In genomic region chr1:166785987-166786386, GRCh38 we compare ENCODE assay signal across 21 cellular contexts. TPM values are rescaled to one million over a fixed set of nuclear protein-coding genes. Genes with fewer than 3 reads are reported as not detected.
DNase-seq lines count a peak whose midpoint lies in the region; ATAC-seq and TF ChIP-seq lines count a peak whose summit lies in the region.
"Had no signal": no experiment of that assay in that cellular context is flagged by ENCODE, and none has a peak within 500 bp of the region (broad histone marks: within the 10 kb centered on the region; RNA-seq: fewer than 3 reads in every experiment).

No MANE protein-coding gene starts in this region.

- H2AFZ ChIP-seq in Loucy (ENCODE audit: low read length), result no peak overlapping the region

- no peaks in the 10 kb centered on the region for H3K9me2 ChIP-seq in Loucy (replicated peaks; ENCODE audit: low read depth, low read length)

- no peaks in the 10 kb centered on the region for H4K20me1 ChIP-seq in Loucy (ENCODE audit: insufficient read depth, low read length, poor library complexity, severe bottlenecking)

- no peaks in the 10 kb centered on the region for H3K36me3 ChIP-seq in Loucy (ENCODE audit: insufficient read depth, low read length)
- H3K36me3 ChIP-seq in endodermal cell (ENCODE audit: control insufficient read depth, insufficient read depth, low read length), result no peaks in the 10 kb centered on the region
- no peaks in the 10 kb centered on the region for H3K36me3 ChIP-seq in BE2C
- H3K36me3 ChIP-seq in CD8-positive, alpha-beta memory T cell (ENCODE audit: insufficient read depth, low read length), result no peaks in the 10 kb centered on the region
- H3K36me3 ChIP-seq: cardiac muscle cell, lower lobe of right lung, thoracic aorta had no signal

- H3K27me3 ChIP-seq in Loucy (ENCODE audit: insufficient read depth, low read length, poor library complexity, severe bottlenecking) (no peaks in the 10 kb centered on the region), endodermal cell (ENCODE audit: control insufficient read depth, insufficient read depth, low read length, poor library complexity, severe bottlenecking) (no peaks in the 10 kb centered on the region), BE2C (no peaks in the 10 kb centered on the region)
- peaks cover 4% of the 10 kb centered on the region for H3K27me3 ChIP-seq in CD8-positive, alpha-beta memory T cell (ENCODE audit: insufficient read depth, low read length, poor library complexity, severe bottlenecking)
- H3K27me3 ChIP-seq: cardiac muscle cell had no signal

- H3K9me3 ChIP-seq in Loucy (ENCODE audit: insufficient read depth, low read depth, low read length) (no peaks in the 10 kb centered on the region), endodermal cell (ENCODE audit: control insufficient read depth, low read length) (no peaks in the 10 kb centered on the region), BE2C (no peaks in the 10 kb centered on the region)
- H3K9me3 ChIP-seq in CD8-positive, alpha-beta memory T cell (ENCODE audit: low read length), result no peaks in the 10 kb centered on the region
- H3K9me3 ChIP-seq: lower lobe of right lung, thoracic aorta had no signal

- H3F3A ChIP-seq in Loucy (ENCODE audit: low read depth), result no peaks in the 10 kb centered on the region

- CTCF ChIA-PET in CD8-positive, alpha-beta memory T cell (lab: Charles Lee), result no interaction called here

- H3K9me3 Mint-ChIP-seq in endodermal cell, result no peaks in the 10 kb centered on the region
- peaks cover 0 to 5% (median 0%) of the 10 kb centered on the region in 5 donors for H3K9me3 Mint-ChIP-seq in CD8-positive, alpha-beta memory T cell
- H3K9me3 Mint-ChIP-seq: activated naive CD4-positive, alpha-beta T cell treated with anti-CD3 and anti-CD28 coated beads, Interleukin-2, amount 50 U/mL, for 24 hours; activated T-helper 1 cell treated with anti-CD3 and anti-CD28 coated beads, Interleukin-12 subunit alpha, Interleukin-12 subunit beta, Interleukin-2, Interleukin-4 antibody, amounts not matched to agents 30 ng/mL and 10 ng/mL and 1 ng/mL, durations not matched to agents 14 hours and 24 hours and 36 hours; dendritic cell treated with granulocyte-macrophage colony-stimulating factor and Interleukin-4, amounts not matched to agents 40 ng/mL and 50 ng/mL, for 4 days had no signal

- no peak for ATAC-seq in omental fat pad (ENCODE audit: low FRiP score)
- ATAC-seq: sciatic nerve; stimulated activated naive CD8-positive, alpha-beta T cell treated with anti-CD3 and anti-CD28 coated beads, Interleukin-15, Interleukin-2, amounts not matched to agents 100 U/mL and 50 U/mL, for 24 hours had no signal

- 0 out of 2 replicates have a peak, but pooled peaks have one; percentile 3 for TF ChIP-seq CTCF in GM12874 (IDR thresholded peaks at IDR 0.05; ENCODE audit: insufficient read depth, low read depth, low read length)
- TF ChIP-seq CTCF in Loucy (conservative IDR thresholded peaks at IDR 0.05; ENCODE audit: low read length), result peak; percentile 46
- peak; percentile 56 for TF ChIP-seq CTCF in endodermal cell (conservative IDR thresholded peaks at IDR 0.05)
- no peak for TF ChIP-seq CTCF in BE2C (IDR thresholded peaks at IDR 0.05; ENCODE audit: low read depth, low read length)
- no peak for TF ChIP-seq CTCF in omental fat pad (IDR thresholded peaks at IDR 0.05)

- POLR2A ChIA-PET in CD8-positive, alpha-beta memory T cell (lab: Charles Lee), result no interaction called here

- H3K27ac ChIP-seq in endodermal cell (ENCODE audit: low read depth, low read length), result no peak overlapping the region
- no peak overlapping the region for H3K27ac ChIP-seq in CD8-positive, alpha-beta memory T cell (ENCODE audit: low read depth, low read length)
- H3K27ac ChIP-seq: cardiac muscle cell, lower lobe of right lung, thoracic aorta had no signal

- no peak overlapping the region for H3K9ac ChIP-seq in Loucy (ENCODE audit: low read depth, low read length, poor library complexity, severe bottlenecking)
- H3K9ac ChIP-seq in endodermal cell (ENCODE audit: extremely low read depth, low read length, poor library complexity, severe bottlenecking), result no peak overlapping the region

- H3K4me1 ChIP-seq in Loucy (ENCODE audit: insufficient read depth, low read length, poor library complexity, severe bottlenecking) (no peaks in the 10 kb centered on the region), endodermal cell (ENCODE audit: control insufficient read depth, insufficient read depth, low read length) (no peaks in the 10 kb centered on the region), BE2C (no peaks in the 10 kb centered on the region)
- H3K4me1 ChIP-seq in CD8-positive, alpha-beta memory T cell (ENCODE audit: insufficient read depth, low read length), result no peaks in the 10 kb centered on the region
- H3K4me1 ChIP-seq: lower lobe of right lung had no signal

- WGBS in endodermal cell (ENCODE audit: insufficient coverage in 1 of 2, insufficient read length in 1 of 2), 2 experiments, result 95 to 100% methylated on average over 1 of the region's 1 CpG

- H3K4me2 ChIP-seq in Loucy (ENCODE audit: low read depth, low read length, poor library complexity, severe bottlenecking), result no peak overlapping the region

- no peaks in the 10 kb centered on the region for H3K79me2 ChIP-seq in Loucy (ENCODE audit: insufficient read depth, low read length)

- H3K4me3 Mint-ChIP-seq in endodermal cell, result no peak overlapping the region
- no peak overlapping the region for H3K4me3 Mint-ChIP-seq in CD8-positive, alpha-beta memory T cell
- H3K4me3 Mint-ChIP-seq: activated naive CD4-positive, alpha-beta T cell treated with anti-CD3 and anti-CD28 coated beads, Interleukin-2, amount 50 U/mL, for 24 hours; activated T-helper 1 cell treated with anti-CD3 and anti-CD28 coated beads, Interleukin-12 subunit alpha, Interleukin-12 subunit beta, Interleukin-2, Interleukin-4 antibody, amounts not matched to agents 30 ng/mL and 10 ng/mL and 1 ng/mL, durations not matched to agents 14 hours and 24 hours and 36 hours; dendritic cell treated with granulocyte-macrophage colony-stimulating factor and Interleukin-4, amounts not matched to agents 40 ng/mL and 50 ng/mL, for 4 days had no signal

- H3K27me3 Mint-ChIP-seq in endodermal cell (ENCODE audit: insufficient read depth), result peaks cover 6% of the 10 kb centered on the region
- H3K27me3 Mint-ChIP-seq in CD8-positive, alpha-beta memory T cell, result peaks cover 21 to 52% of the 10 kb centered on the region in 2 donors

- H3K27ac Mint-ChIP-seq in endodermal cell, result no peak overlapping the region
- no peak overlapping the region for H3K27ac Mint-ChIP-seq in CD8-positive, alpha-beta memory T cell
- H3K27ac Mint-ChIP-seq: activated naive CD4-positive, alpha-beta T cell treated with anti-CD3 and anti-CD28 coated beads, Interleukin-2, amount 50 U/mL, for 24 hours; activated T-helper 1 cell treated with anti-CD3 and anti-CD28 coated beads, Interleukin-12 subunit alpha, Interleukin-12 subunit beta, Interleukin-2, Interleukin-4 antibody, amounts not matched to agents 30 ng/mL and 10 ng/mL and 1 ng/mL, durations not matched to agents 14 hours and 24 hours and 36 hours; dendritic cell treated with granulocyte-macrophage colony-stimulating factor and Interleukin-4, amounts not matched to agents 40 ng/mL and 50 ng/mL, for 4 days had no signal

- no peak overlapping the region for H3K4me3 ChIP-seq in Loucy (ENCODE audit: low read length, poor library complexity, severe bottlenecking)
- H3K4me3 ChIP-seq in endodermal cell (ENCODE audit: low read length), result no peak overlapping the region
- H3K4me3 ChIP-seq in BE2C (ENCODE audit: low read depth, low read length), result no peak overlapping the region
- H3K4me3 ChIP-seq in CD8-positive, alpha-beta memory T cell (ENCODE audit: low read length), result no peak overlapping the region
- H3K4me3 ChIP-seq: cardiac muscle cell, lower lobe of right lung, thoracic aorta had no signal

- DNase-seq in endodermal cell, result no peak
- no peak for DNase-seq in BE2C
- no peak for DNase-seq in SIG-M5 treated with dmso at 0.1 percent for 504 hours (lab: John Stamatoyannopoulos, UW; ENCODE audit: unreplicated experiment)
- no peak for DNase-seq in CD8-positive, alpha-beta memory T cell
- no peak for DNase-seq in omental fat pad (ENCODE audit: low spot score)
- DNase-seq: GDM1; lower lobe of right lung; NCI-H1048; NCI-H1694 treated with DMSO at 0.1 percent for 48 hours; NCI-H526; stimulated activated CD4-positive, alpha-beta T cell treated with anti-CD3 and anti-CD28 coated beads, Interleukin-15, amount 100 ng/mL, for 24 hours; stimulated activated naive CD8-positive, alpha-beta T cell treated with anti-CD3 and anti-CD28 coated beads, Interleukin-15, Interleukin-2, amounts not matched to agents 100 U/mL and 50 U/mL, for 24 hours; T1000 had no signal

- no peaks in the 10 kb centered on the region for H3K36me3 Mint-ChIP-seq in endodermal cell (ENCODE audit: low read depth)
- no peaks in the 10 kb centered on the region for H3K36me3 Mint-ChIP-seq in CD8-positive, alpha-beta memory T cell
- H3K36me3 Mint-ChIP-seq: activated naive CD4-positive, alpha-beta T cell treated with anti-CD3 and anti-CD28 coated beads, Interleukin-2, amount 50 U/mL, for 24 hours had no signal

- peaks cover 10% of the 10 kb centered on the region for H3K4me1 Mint-ChIP-seq in endodermal cell
- no peaks in the 10 kb centered on the region for H3K4me1 Mint-ChIP-seq in CD8-positive, alpha-beta memory T cell
- H3K4me1 Mint-ChIP-seq: activated naive CD4-positive, alpha-beta T cell treated with anti-CD3 and anti-CD28 coated beads, Interleukin-2, amount 50 U/mL, for 24 hours had no signal

RNA-seq across cellular contexts. Expression of gene POGK, which starts 53.3 kb away (rescaled TPM):
- total RNA-seq in endodermal cell (10 to 100 TPM; 37.9 to 43.2 TPM), omental fat pad (10 to 100 TPM; 22.4 to 41.3 (median 28.3) TPM)
- polyA plus RNA-seq in endodermal cell (2013, experiment 1 of 2), result 42.6 TPM
- 42.9 TPM for polyA plus RNA-seq in endodermal cell (2013, experiment 2 of 2)
- polyA plus RNA-seq in BE2C (2012; ENCODE audit: insufficient read depth, insufficient read length, low read depth), result 36.2 TPM
- 10 to 100 TPM; 71.9 to 76.0 TPM for total RNA-seq in CD8-positive, alpha-beta memory T cell
- polyA plus RNA-seq in CD8-positive, alpha-beta memory T cell, result 19.1 TPM

Comparison
In these comparisons a context has a peak if more than half of its experiments do, and no peak if none do; other contexts are left out.
1. CTCF ChIP-seq: peak in GM12874 (single experiment), Loucy (single experiment) and endodermal cell (single experiment); none in BE2C (single experiment) and omental fat pad (0 of 3).